Comparison of ENCODE assay signal across 12 cellular contexts in the genomic region with DNA sequence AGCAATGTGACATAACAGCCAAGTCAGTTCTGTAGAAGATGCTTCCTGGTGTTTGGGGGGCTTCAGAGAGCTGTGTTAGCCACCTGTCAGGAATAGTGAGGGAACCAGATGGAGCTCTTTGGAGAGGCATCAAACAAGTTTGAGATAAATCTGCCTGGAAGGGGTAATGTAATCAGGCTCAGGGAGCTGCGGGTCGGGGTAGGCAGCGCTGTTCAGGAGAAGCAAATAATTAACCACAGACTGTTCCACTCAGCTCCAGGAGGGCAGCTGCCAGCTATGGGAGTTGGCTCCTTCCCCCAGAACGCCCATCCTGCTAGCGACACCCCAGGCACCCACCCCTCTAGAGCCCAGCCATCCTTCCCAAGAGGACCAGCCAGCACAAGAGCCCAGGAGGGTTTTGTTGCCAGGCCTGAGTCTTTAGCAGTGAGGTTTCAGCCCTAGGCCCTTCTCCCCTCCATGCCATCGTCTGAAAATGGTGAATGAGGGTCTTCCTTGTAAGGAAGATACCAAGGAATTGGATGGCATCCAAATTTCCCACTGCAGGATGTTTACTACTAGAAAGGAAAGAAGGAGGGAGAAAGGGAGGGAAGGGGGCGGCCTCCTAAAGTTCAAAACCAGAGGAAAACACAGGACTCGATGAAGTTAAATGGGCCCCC. TPM values are rescaled to one million over a fixed set of nuclear protein-coding genes. Genes with fewer than 3 reads are reported as not detected.
DNase-seq lines count a peak whose midpoint lies in the region; ATAC-seq and TF ChIP-seq lines count a peak whose summit lies in the region.
"Had no signal": no experiment of that assay in that cellular context is flagged by ENCODE, and none has a peak within 500 bp of the region (broad histone marks: within the 10 kb centered on the region; RNA-seq: fewer than 3 reads in every experiment).

No MANE protein-coding gene starts in this region.

- peak in 1 of 2 experiments; percentile 65; a peak in 1 of 4 replicates for TF ChIP-seq EP300 in SK-N-SH (IDR thresholded peaks at IDR 0.05; ENCODE audit: borderline replicate concordance in 1 of 2, low read depth in 1 of 2, low read length in 1 of 2)

- H3K4me3 ChIP-seq in SK-N-SH (ENCODE audit: low read depth in 2 of 2, low read length in 1 of 2) (no peak overlapping the region), right lobe of liver (no peak overlapping the region), thyroid gland (replicated peaks in 1 of 3) (no peak overlapping the region)

- no peak overlapping the region for H2AFZ ChIP-seq in SK-N-SH (ENCODE audit: low read depth)

- H3K4me1 ChIP-seq in SK-N-SH (ENCODE audit: control insufficient read depth in 1 of 2, insufficient read depth in 2 of 2, low read depth in 1 of 2, low read length in 1 of 2) (peaks cover 0 to 42% of the 10 kb centered on the region in 2 experiments; a peak in 2 of 4 replicates), right lobe of liver (peaks cover 0 to 8% (median 0%) of the 10 kb centered on the region in 4 donors), thyroid gland (no peaks in the 10 kb centered on the region)

- H3K4me2 ChIP-seq in SK-N-SH = no peak overlapping the region

- H3K9ac ChIP-seq in SK-N-SH = no peak overlapping the region

- POLR2A ChIA-PET in SK-N-SH (lab: Yijun Ruan, JAX) = no interaction called here

- no peaks in the 10 kb centered on the region for H4K20me1 ChIP-seq in SK-N-SH (ENCODE audit: insufficient read depth)

- H3K27me3 ChIP-seq in SK-N-SH (ENCODE audit: insufficient read depth) (no peaks in the 10 kb centered on the region; the same call in 1 of the 2 replicates), right lobe of liver (no peaks in the 10 kb centered on the region), thyroid gland (no peaks in the 10 kb centered on the region)

- H3K9me3 ChIP-seq in SK-N-SH (no peaks in the 10 kb centered on the region), right lobe of liver (no peaks in the 10 kb centered on the region), thyroid gland (no peaks in the 10 kb centered on the region)

- H3K36me3 ChIP-seq in SK-N-SH (replicated peaks in 1 of 2; ENCODE audit: control insufficient read depth in 1 of 2, insufficient read depth in 2 of 2, low read length in 1 of 2) (no peaks in the 10 kb centered on the region), right lobe of liver (no peaks in the 10 kb centered on the region), thyroid gland (no peaks in the 10 kb centered on the region)

- TF ChIP-seq RAD21 in SK-N-SH (IDR thresholded peaks at IDR 0.05; ENCODE audit: low read length) = no peak

- no peaks in the 10 kb centered on the region for H3K9me2 ChIP-seq in SK-N-SH

- CTCF ChIA-PET in SK-N-SH (lab: Yijun Ruan, JAX) = interaction anchor here (0.6 to 1.1 kb wide), 3 partner anchors 10 to 503 kb away, joined by 3 to 4 read pairs (median 4); no protein-coding TSS in a partner anchor

- in situ Hi-C loops in ACHN (cut with HindIII; ENCODE audit: low pct_ligation_motif_present, low pct_unique_long_range_greater_than_20kb, low sequenced_read_pairs) = no loop called here

- H3F3A ChIP-seq in SK-N-SH (replicated peaks; ENCODE audit: insufficient read depth) = no peaks in the 10 kb centered on the region

- peak overlapping the region in 1 of 2 experiments; percentile 87; a peak in 2 of 4 replicates for H3K27ac ChIP-seq in SK-N-SH (ENCODE audit: low read depth in 2 of 2, low read length in 1 of 2)
- H3K27ac ChIP-seq in right lobe of liver = no peak overlapping the region
- H3K27ac ChIP-seq in thyroid gland = no peak overlapping the region

- 78% methylated on average over 3 of the region's 8 CpGs for WGBS in SK-N-SH (ENCODE audit: low lambda C conversion rate)
- 39% methylated on average over 8 of the region's 8 CpGs for WGBS in right lobe of liver (ENCODE audit: insufficient coverage, low coverage, low lambda C conversion rate, missing lambda C conversion rate)
- 66 to 72% methylated on average over 8 of the region's 8 CpGs for WGBS in thyroid gland, 2 donors

- TF ChIP-seq CTCF in SK-N-SH (IDR thresholded peaks at IDR 0.05) = no peak
- TF ChIP-seq CTCF in right lobe of liver (IDR thresholded peaks at IDR 0.05) = no peak
- TF ChIP-seq CTCF in thyroid gland (IDR thresholded peaks at IDR 0.05) = no peak

- intact Hi-C loops in right lobe of liver (cut with DNase I) (no loop called here), thyroid gland (cut with DNase I) (no loop called here)

- TF ChIP-seq POLR2A in right lobe of liver (IDR thresholded peaks at IDR 0.05) = no peak
- TF ChIP-seq POLR2A in thyroid gland (IDR thresholded peaks at IDR 0.05) = no peak

- ATAC-seq in right lobe of liver = peak; percentile 83 to 89 (median 86)
- ATAC-seq: Panc1 had no signal

- DNase-seq in ACHN (peak; percentile 28), DMS53 treated with DMSO at 0.1 percent for 48 hours (lab: John Stamatoyannopoulos, UW; ENCODE audit: unreplicated experiment) (peak; percentile 56), SK-N-SH (peak; percentile 87), right lobe of liver (no peak), SW480 (ENCODE audit: low spot score) (no peak), thyroid gland (no peak), cerebellar nuclear complex (lab: John Stamatoyannopoulos, UW) (no peak)
- DNase-seq in activated T-cell treated with anti-CD3 and anti-CD28 coated beads, Interleukin-2, amount 50 U/mL, for 48 hours = no peak
- DNase-seq: cortex of kidney; NCI-H187 treated with DMSO at 0.1 percent for 48 hours; stimulated activated CD4-positive, alpha-beta T cell treated with anti-CD3 and anti-CD28 coated beads, Interleukin-2, amount 100 ng/mL, for 24 hours had no signal

- no peaks in the 10 kb centered on the region for H3K79me2 ChIP-seq in SK-N-SH (ENCODE audit: insufficient read depth)

TF ChIP-seq in SK-N-SH, 30 proteins besides CTCF, POLR2A, EP300 and RAD21 (continues in another document):
- TF ChIP-seq SIN3A (IDR thresholded peaks at IDR 0.05; ENCODE audit: borderline replicate concordance, low read depth, low read length) (no peak), YY1 (IDR thresholded peaks at IDR 0.05; ENCODE audit: low read depth) (no peak), FOXM1 (IDR thresholded peaks at IDR 0.05; ENCODE audit: low read depth) (no peak), JUND (IDR thresholded peaks at IDR 0.05) (no peak), NFIC (IDR thresholded peaks at IDR 0.05; ENCODE audit: borderline replicate concordance) (no peak), MXI1 (IDR thresholded peaks at IDR 0.05; ENCODE audit: low read depth, low read length) (peak; percentile 13; the same call in 1 of the 2 replicates)
- TF ChIP-seq, protein P1, sequence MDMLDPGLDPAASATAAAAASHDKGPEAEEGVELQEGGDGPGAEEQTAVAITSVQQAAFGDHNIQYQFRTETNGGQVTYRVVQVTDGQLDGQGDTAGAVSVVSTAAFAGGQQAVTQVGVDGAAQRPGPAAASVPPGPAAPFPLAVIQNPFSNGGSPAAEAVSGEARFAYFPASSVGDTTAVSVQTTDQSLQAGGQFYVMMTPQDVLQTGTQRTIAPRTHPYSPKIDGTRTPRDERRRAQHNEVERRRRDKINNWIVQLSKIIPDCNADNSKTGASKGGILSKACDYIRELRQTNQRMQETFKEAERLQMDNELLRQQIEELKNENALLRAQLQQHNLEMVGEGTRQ (IDR thresholded peaks at IDR 0.05; ENCODE audit: borderline replicate concordance, low read depth, low read length) = no peak
- TF ChIP-seq, protein P2, sequence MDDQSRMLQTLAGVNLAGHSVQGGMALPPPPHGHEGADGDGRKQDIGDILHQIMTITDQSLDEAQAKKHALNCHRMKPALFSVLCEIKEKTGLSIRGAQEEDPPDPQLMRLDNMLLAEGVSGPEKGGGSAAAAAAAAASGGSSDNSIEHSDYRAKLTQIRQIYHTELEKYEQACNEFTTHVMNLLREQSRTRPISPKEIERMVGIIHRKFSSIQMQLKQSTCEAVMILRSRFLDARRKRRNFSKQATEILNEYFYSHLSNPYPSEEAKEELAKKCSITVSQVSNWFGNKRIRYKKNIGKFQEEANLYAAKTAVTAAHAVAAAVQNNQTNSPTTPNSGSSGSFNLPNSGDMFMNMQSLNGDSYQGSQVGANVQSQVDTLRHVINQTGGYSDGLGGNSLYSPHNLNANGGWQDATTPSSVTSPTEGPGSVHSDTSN (IDR thresholded peaks at IDR 0.05) = no peak
- TF ChIP-seq, protein P3, sequence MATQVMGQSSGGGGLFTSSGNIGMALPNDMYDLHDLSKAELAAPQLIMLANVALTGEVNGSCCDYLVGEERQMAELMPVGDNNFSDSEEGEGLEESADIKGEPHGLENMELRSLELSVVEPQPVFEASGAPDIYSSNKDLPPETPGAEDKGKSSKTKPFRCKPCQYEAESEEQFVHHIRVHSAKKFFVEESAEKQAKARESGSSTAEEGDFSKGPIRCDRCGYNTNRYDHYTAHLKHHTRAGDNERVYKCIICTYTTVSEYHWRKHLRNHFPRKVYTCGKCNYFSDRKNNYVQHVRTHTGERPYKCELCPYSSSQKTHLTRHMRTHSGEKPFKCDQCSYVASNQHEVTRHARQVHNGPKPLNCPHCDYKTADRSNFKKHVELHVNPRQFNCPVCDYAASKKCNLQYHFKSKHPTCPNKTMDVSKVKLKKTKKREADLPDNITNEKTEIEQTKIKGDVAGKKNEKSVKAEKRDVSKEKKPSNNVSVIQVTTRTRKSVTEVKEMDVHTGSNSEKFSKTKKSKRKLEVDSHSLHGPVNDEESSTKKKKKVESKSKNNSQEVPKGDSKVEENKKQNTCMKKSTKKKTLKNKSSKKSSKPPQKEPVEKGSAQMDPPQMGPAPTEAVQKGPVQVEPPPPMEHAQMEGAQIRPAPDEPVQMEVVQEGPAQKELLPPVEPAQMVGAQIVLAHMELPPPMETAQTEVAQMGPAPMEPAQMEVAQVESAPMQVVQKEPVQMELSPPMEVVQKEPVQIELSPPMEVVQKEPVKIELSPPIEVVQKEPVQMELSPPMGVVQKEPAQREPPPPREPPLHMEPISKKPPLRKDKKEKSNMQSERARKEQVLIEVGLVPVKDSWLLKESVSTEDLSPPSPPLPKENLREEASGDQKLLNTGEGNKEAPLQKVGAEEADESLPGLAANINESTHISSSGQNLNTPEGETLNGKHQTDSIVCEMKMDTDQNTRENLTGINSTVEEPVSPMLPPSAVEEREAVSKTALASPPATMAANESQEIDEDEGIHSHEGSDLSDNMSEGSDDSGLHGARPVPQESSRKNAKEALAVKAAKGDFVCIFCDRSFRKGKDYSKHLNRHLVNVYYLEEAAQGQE (IDR thresholded peaks at IDR 0.05; ENCODE audit: low read depth, low read length) = no peak

RNA-seq across cellular contexts. Expression of a gene that starts 41.3 kb away (rescaled TPM):
- 81.0 and 106 TPM in 2 replicates for polyA plus RNA-seq in SK-N-SH (2012; rRNA removed)
- 99.4 and 101 TPM in 2 replicates for polyA plus RNA-seq in SK-N-SH (2012; cell fraction: cytosol; rRNA removed)
- 17.5 and 54.9 TPM in 2 replicates for polyA plus RNA-seq in SK-N-SH (2012; cell fraction: nucleus; rRNA removed)
- 10 to 100 TPM; 15.0 to 37.5 (median 24.4) TPM for total RNA-seq in right lobe of liver
- total RNA-seq in thyroid gland = 10 to 100 TPM; 53.7 to 76.3 (median 71.4) TPM

Comparison
In these comparisons a context has a peak if more than half of its experiments do, and no peak if none do; other contexts are left out.
1. DNase-seq: peak in ACHN (single experiment), DMS53 treated with DMSO at 0.1 percent for 48 hours (single experiment) and SK-N-SH (single experiment); none in right lobe of liver (0 of 3), SW480 (single experiment), thyroid gland (0 of 2), cerebellar nuclear complex (0 of 2) and activated T-cell treated with anti-CD3 and anti-CD28 coated beads, Interleukin-2, amount 50 U/mL, for 48 hours (0 of 2).